ENCODE assay signal across 2 cellular contexts in the genomic region with DNA sequence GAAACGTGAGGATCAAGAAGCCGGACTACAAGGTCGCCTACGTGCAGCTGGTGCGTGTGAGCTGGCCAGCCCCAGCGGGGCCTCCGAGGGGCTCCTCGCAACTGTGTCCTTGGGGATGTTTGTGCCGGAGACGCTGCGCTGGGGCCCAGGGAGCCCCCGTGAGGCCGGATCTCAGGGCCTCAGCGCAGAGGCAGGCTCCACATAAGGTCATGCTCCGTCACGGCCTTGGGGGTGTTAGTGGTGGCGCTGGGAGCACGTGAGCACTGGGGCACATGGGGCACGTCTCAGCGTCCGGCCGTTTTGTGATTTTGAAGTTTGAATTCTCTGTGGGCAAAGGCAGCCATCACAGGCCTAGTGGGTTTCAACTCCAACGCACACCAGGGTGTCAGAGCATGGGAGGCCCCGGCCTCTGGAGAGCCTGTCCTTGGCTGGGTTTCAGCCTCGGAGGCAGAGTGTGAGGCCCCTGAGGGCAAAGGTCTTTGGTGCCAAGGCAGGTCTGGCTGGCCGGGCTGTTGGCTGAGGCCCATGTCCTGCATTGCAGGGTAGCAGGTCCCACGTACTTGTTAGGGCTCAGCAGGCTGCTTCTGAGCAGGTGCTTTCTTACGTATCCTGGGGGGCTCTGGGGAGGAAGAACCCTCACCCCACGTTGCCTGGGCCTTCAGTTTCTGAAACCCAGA.
TF ChIP-seq lines count a peak whose summit lies in the region.

No MANE protein-coding gene starts in this region.

TF ChIP-seq in HCT116, 20 proteins besides CTCF, POLR2A, EP300 and RAD21:
- TF ChIP-seq CEBPB (IDR thresholded peaks at IDR 0.05; ENCODE audit: low read depth), result no peak
- TF ChIP-seq FOSL1 (IDR thresholded peaks at IDR 0.05; ENCODE audit: low read depth), result no peak
- no peak for TF ChIP-seq TCF7L2 (IDR thresholded peaks at IDR 0.05; ENCODE audit: borderline replicate concordance, extremely low read depth, insufficient read depth, insufficient read length)
- TF ChIP-seq YY1 (IDR thresholded peaks at IDR 0.05; ENCODE audit: extremely low read depth, insufficient replicate concordance, low read depth, low read length), result no peak
- no peak for TF ChIP-seq EZH2phosphoT487 (IDR thresholded peaks at IDR 0.05; ENCODE audit: borderline replicate concordance)
- no peak for TF ChIP-seq JUND (IDR thresholded peaks at IDR 0.05)
- TF ChIP-seq SP1 (IDR thresholded peaks at IDR 0.05; ENCODE audit: low read depth), result no peak
- TF ChIP-seq ZNF274 (IDR thresholded peaks at IDR 0.05; ENCODE audit: low read depth, low read length), result no peak

TF ChIP-seq in HepG2, 621 proteins besides CTCF, POLR2A, EP300 and RAD21:
- no peak for TF ChIP-seq ZNF382 (CRISPR knock-in tag; IDR thresholded peaks at IDR 0.05; ENCODE audit: borderline replicate concordance)
- TF ChIP-seq HCFC1 (IDR thresholded peaks at IDR 0.05; ENCODE audit: low read depth, low read length), result no peak
- TF ChIP-seq REXO4 (CRISPR knock-in tag; IDR thresholded peaks at IDR 0.05; ENCODE audit: borderline replicate concordance), result no peak
- TF ChIP-seq ZNF652 (CRISPR knock-in tag; IDR thresholded peaks at IDR 0.05; ENCODE audit: borderline replicate concordance, low read depth), result no peak
- no peak for TF ChIP-seq ZBTB7B (CRISPR knock-in tag; IDR thresholded peaks at IDR 0.05)
- TF ChIP-seq MTA3 (CRISPR knock-in tag; IDR thresholded peaks at IDR 0.05), result no peak
- no peak for TF ChIP-seq ZNF816 (CRISPR knock-in tag; IDR thresholded peaks at IDR 0.05; ENCODE audit: borderline replicate concordance)
- no peak for TF ChIP-seq NFYB (CRISPR knock-in tag; IDR thresholded peaks at IDR 0.05)
TF ChIP-seq in HepG2: peak in this region for 0.
